Comparison of ENCODE assay signal across 9 cellular contexts in genomic region chr18:54392621-54393023, GRCh38. TPM values are rescaled to one million over a fixed set of nuclear protein-coding genes. Genes with fewer than 3 reads are reported as not detected.
DNase-seq lines count a peak whose midpoint lies in the region; ATAC-seq and TF ChIP-seq lines count a peak whose summit lies in the region.
"Had no signal": no experiment of that assay in that cellular context is flagged by ENCODE, and none has a peak within 500 bp of the region (broad histone marks: within the 10 kb centered on the region; RNA-seq: fewer than 3 reads in every experiment).

No MANE protein-coding gene starts in this region.

- H3K27ac Mint-ChIP-seq in natural killer cell, result no peak overlapping the region

- in situ Hi-C loops in HAP-1 (cut with MboI; ENCODE audit: low sequenced_read_pairs), result no loop called here

- no peak overlapping the region for H3K9ac ChIP-seq in MM.1S (ENCODE audit: low read length)

- H3K9me3 ChIP-seq in heart left ventricle (no peaks in the 10 kb centered on the region), HAP-1 (no peaks in the 10 kb centered on the region), MM.1S (replicated peaks; ENCODE audit: insufficient read depth, low read length) (no peaks in the 10 kb centered on the region; the same call in 1 of the 2 replicates), RWPE2 (ENCODE audit: severe bottlenecking) (no peaks in the 10 kb centered on the region)

- H3K27me3 ChIP-seq in heart left ventricle (no peaks in the 10 kb centered on the region), HAP-1 (ENCODE audit: low read depth) (no peaks in the 10 kb centered on the region), MM.1S (replicated peaks; ENCODE audit: insufficient read depth, low read length) (no peaks in the 10 kb centered on the region), RWPE2 (ENCODE audit: insufficient read depth, poor library complexity, severe bottlenecking) (no peaks in the 10 kb centered on the region)

- no peaks in the 10 kb centered on the region for H3K36me3 ChIP-seq in heart left ventricle
- no peaks in the 10 kb centered on the region for H3K36me3 ChIP-seq in HAP-1 (replicated peaks)
- H3K36me3 ChIP-seq in MM.1S (replicated peaks; ENCODE audit: insufficient read depth, low read length), result no peaks in the 10 kb centered on the region
- H3K36me3 ChIP-seq in RWPE2 (ENCODE audit: low read depth), result no peaks in the 10 kb centered on the region

- H3K36me3 Mint-ChIP-seq in natural killer cell, result no peaks in the 10 kb centered on the region

- peaks cover 4% of the 10 kb centered on the region; the same call in 1 of the 2 replicates for H3F3A ChIP-seq in MM.1S (ENCODE audit: insufficient read depth, low read length)

- H3K79me2 ChIP-seq in MM.1S (ENCODE audit: low read length), result no peaks in the 10 kb centered on the region

- TF ChIP-seq CTCF in heart left ventricle (IDR thresholded peaks at IDR 0.05), result peak; percentile 57 to 85 (median 71)
- peak; percentile 70 for TF ChIP-seq CTCF in MM.1S (IDR thresholded peaks at IDR 0.05; ENCODE audit: low read length)
- peak; percentile 88 for TF ChIP-seq CTCF in RWPE2 (IDR thresholded peaks at IDR 0.05; ENCODE audit: poor library complexity, severe bottlenecking)
- peak; percentile 80 for TF ChIP-seq CTCF in natural killer cell (IDR thresholded peaks at IDR 0.05)

- DNase-seq in heart left ventricle, result no peak
- DNase-seq in Right ventricle myocardium inferior (ENCODE audit: missing footprints), result no peak
- peak; percentile 21 to 66 for DNase-seq in HAP-1 (ENCODE audit: low spot score in 2 of 2)
- peak; percentile 77 for DNase-seq in MM.1S
- no peak for DNase-seq in RWPE2 (ENCODE audit: low spot score)
- peak; percentile 63 for DNase-seq in epidermal melanocyte (ENCODE audit: insufficient read length, low spot score)
- no peak for DNase-seq in natural killer cell
- DNase-seq in ecto neural progenitor cell (ENCODE audit: low spot score), result no peak
- DNase-seq: left cardiac atrium had no signal

- ATAC-seq in heart left ventricle (peak in 3 of 4 donors; percentile 45 to 51 (median 48)), Right ventricle myocardium inferior (no peak), RWPE2 (ENCODE audit: low read depth) (peak; percentile 33; the same call in 1 of the 3 replicates), natural killer cell (peak; percentile 66 to 76 (median 71))

- no peak overlapping the region for H2AFZ ChIP-seq in MM.1S (ENCODE audit: low read length)

- H3K4me1 ChIP-seq in heart left ventricle, result peaks cover 0 to 10% (median 0%) of the 10 kb centered on the region in 12 donors
- H3K4me1 ChIP-seq in HAP-1, result peaks cover 4% of the 10 kb centered on the region
- H3K4me1 ChIP-seq in MM.1S (ENCODE audit: low read length), result peaks cover 16% of the 10 kb centered on the region
- H3K4me1 ChIP-seq in RWPE2 (ENCODE audit: insufficient read depth, poor library complexity, severe bottlenecking), result peaks cover 17% of the 10 kb centered on the region

- WGBS in heart left ventricle, 4 donors, result 49 to 53% (median 50%) methylated on average over 2 of the region's 2 CpGs

- H4K20me1 ChIP-seq in MM.1S (ENCODE audit: insufficient read depth, low read length), result no peaks in the 10 kb centered on the region

- no peaks in the 10 kb centered on the region for H3K9me3 Mint-ChIP-seq in natural killer cell

- H3K4me3 ChIP-seq in heart left ventricle (no peak overlapping the region), HAP-1 (no peak overlapping the region), MM.1S (ENCODE audit: low read length) (no peak overlapping the region), RWPE2 (ENCODE audit: severe bottlenecking) (no peak overlapping the region)

- intact Hi-C loops in heart left ventricle (cut with DNase I), result loop anchor here in 4 of 10 donors (2.0 to 10.0 kb wide), 3 partner anchors 280 to 590 kb away; no protein-coding TSS in a partner anchor
- intact Hi-C loops in Right ventricle myocardium inferior (cut with DNase I), result no loop called here
- intact Hi-C loops in natural killer cell (cut with micrococcal nuclease), result loop anchor here (1.0 kb wide), 2 partner anchors 279 to 591 kb away; no protein-coding TSS in a partner anchor

- H3K27me3 Mint-ChIP-seq in natural killer cell (ENCODE audit: low read depth in 2 of 2), result no peaks in the 10 kb centered on the region

- H3K4me1 Mint-ChIP-seq in natural killer cell, result peaks cover 13% of the 10 kb centered on the region in 2 donors

- H3K9me2 ChIP-seq in MM.1S (replicated peaks; ENCODE audit: insufficient read depth, low read length), result no peaks in the 10 kb centered on the region

- no peak overlapping the region for H3K4me3 Mint-ChIP-seq in natural killer cell

- no peak for TF ChIP-seq POLR2A in heart left ventricle (IDR thresholded peaks at IDR 0.05)

- no peak overlapping the region for H3K27ac ChIP-seq in heart left ventricle
- no peak overlapping the region for H3K27ac ChIP-seq in MM.1S (ENCODE audit: low read length)
- no peak overlapping the region for H3K27ac ChIP-seq in RWPE2 (ENCODE audit: poor library complexity, severe bottlenecking)

- no peak overlapping the region for H3K4me2 ChIP-seq in MM.1S (ENCODE audit: low read depth, low read length)

RNA-seq across cellular contexts. Expression of gene C18orf54, which starts 34.9 kb away (rescaled TPM):
- total RNA-seq in heart left ventricle (1 to 10 TPM in 6 of 9 donors, under 1 TPM in 3; 0.46 to 2.4 (median 1.1) TPM), Right ventricle myocardium inferior (1.8 TPM), natural killer cell (1 to 10 TPM; 1.8 to 3.2 (median 2.0) TPM)
- under 1 TPM; 0.50 to 0.94 TPM for polyA plus RNA-seq in heart left ventricle

RNA-seq across cellular contexts. Expression of gene STARD6, which starts 35.0 kb away (rescaled TPM):
- total RNA-seq in heart left ventricle (not detected), Right ventricle myocardium inferior (not detected), natural killer cell (not detected)
- polyA plus RNA-seq in heart left ventricle, result not detected
- total RNA-seq: left cardiac atrium had no signal

Comparison
In these comparisons a context has a peak if more than half of its experiments do, and no peak if none do; other contexts are left out.
1. DNase-seq: peak in HAP-1 (2 of 2), MM.1S (single experiment) and epidermal melanocyte (single experiment); none in heart left ventricle (0 of 5), Right ventricle myocardium inferior (single experiment), RWPE2 (single experiment), natural killer cell (single experiment) and ecto neural progenitor cell (single experiment).
2. Peak in every context shown above with its lines, with median percentiles within 50 percentile points of each other: CTCF ChIP-seq.